In genomic region chr13:104106705-104107393, GRCh38 we compare ENCODE assay signal across 17 cellular contexts.
A peak's percentile ranks its signal among the peaks of the same experiment; 100 is the strongest.
DNase-seq lines count a peak whose midpoint lies in the region; TF ChIP-seq lines count a peak whose summit lies in the region.
"Had no signal": no experiment of that assay in that cellular context is flagged by ENCODE, and none has a peak within 500 bp of the region (broad histone marks: within the 10 kb centered on the region; RNA-seq: fewer than 3 reads in every experiment).

No MANE protein-coding gene starts in this region.

- H3K27ac ChIP-seq in C4-2B = no peak overlapping the region
- H3K27ac ChIP-seq: psoas muscle, thyroid gland had no signal

- peak overlapping the region; percentile 75 for H3K27ac Mint-ChIP-seq in MCF 10A (ENCODE audit: low read depth, unreplicated experiment)
- H3K27ac Mint-ChIP-seq: IgD-negative memory B cell had no signal

- H3K9me3 Mint-ChIP-seq in MCF 10A (ENCODE audit: unreplicated experiment) = peaks cover 16% of the 10 kb centered on the region

- TF ChIP-seq CTCF in C4-2B (conservative IDR thresholded peaks at IDR 0.05) (peak; percentile 36), LNCAP (IDR thresholded peaks at IDR 0.05) (peak; percentile 46), MCF 10A (IDR thresholded peaks at IDR 0.05; ENCODE audit: unreplicated experiment) (no peak), GM20000 (IDR thresholded peaks at IDR 0.05; ENCODE audit: extremely low read depth, missing control alignments) (no peak)

- H3K27me3 Mint-ChIP-seq in MCF 10A (ENCODE audit: insufficient read depth, unreplicated experiment) = no peaks in the 10 kb centered on the region
- H3K27me3 Mint-ChIP-seq: IgD-negative memory B cell had no signal

- DNase-seq in MCF 10A (ENCODE audit: unreplicated experiment) (no peak), iPS-NIHi11 (ENCODE audit: low spot score) (peak; percentile 21), 8988T (no peak), GM20000 (ENCODE audit: low spot score) (no peak)
- DNase-seq in NK-92 treated with Interleukin-12 subunit alpha and Interleukin-12 subunit beta, amount 100 ng/mL, for 24 hours (lab: John Stamatoyannopoulos, UW) = no peak
- no peak for DNase-seq in stimulated activated CD4-positive, alpha-beta T cell treated with anti-CD3 and anti-CD28 coated beads, Interleukin-4, amount 100 ng/mL, for 1 hour
- DNase-seq: activated CD4-positive, alpha-beta T cell treated with anti-CD3 and anti-CD28 coated beads, Interleukin-2, amount 50 U/mL, for 1 hour; activated T-cell treated with anti-CD3 and anti-CD28 coated beads, Interleukin-2, amount 50 U/mL, for 48 hours; DMS 273 treated with DMSO at 0.1 percent for 48 hours; left cardiac atrium; NCI-H1417 treated with DMSO at 0.1 percent for 48 hours; NCI-H526 treated with DMSO at 0.1 percent for 48 hours; psoas muscle; thyroid gland had no signal

- H3K4me1 Mint-ChIP-seq in MCF 10A (ENCODE audit: insufficient read depth, unreplicated experiment) = peaks cover 12% of the 10 kb centered on the region
- H3K4me1 Mint-ChIP-seq: IgD-negative memory B cell had no signal

- H3K36me3 Mint-ChIP-seq in MCF 10A (ENCODE audit: insufficient read depth, unreplicated experiment) = peaks cover 6% of the 10 kb centered on the region
- H3K36me3 Mint-ChIP-seq: IgD-negative memory B cell had no signal

- BruUV-seq in MCF 10A (replicated peaks; lab: Mats Ljungman, UMichigan) = no TSS peak

- CTCF ChIA-PET in MCF 10A (lab: Yijun Ruan, JAX) = interaction anchor here (0.5 to 0.6 kb wide), 2 partner anchors 565 to 633 kb away, joined by 3 read pairs; no protein-coding TSS in a partner anchor

- POLR2A ChIA-PET in MCF 10A (lab: Yijun Ruan, JAX) = no interaction called here

- intact Hi-C loops in MCF 10A (cut with micrococcal nuclease) = no loop called here

- H3K4me3 Mint-ChIP-seq in MCF 10A (ENCODE audit: unreplicated experiment) = no peak overlapping the region
- H3K4me3 Mint-ChIP-seq: IgD-negative memory B cell had no signal

Comparison
In these comparisons a context has a peak if more than half of its experiments do, and no peak if none do; other contexts are left out.
1. CTCF ChIP-seq: peak in C4-2B (single experiment) and LNCAP (single experiment); none in MCF 10A (single experiment) and GM20000 (single experiment).